In genomic region chr16:2251281-2252111, GRCh38 we compare ENCODE assay signal across 1 cellular context.
TF ChIP-seq lines count a peak whose summit lies in the region.

Gene ECI1 (minus strand): TSS chr16:2251587. CDS start chr16:2251566, 21 bp downstream.

TF ChIP-seq in K562, 482 proteins besides CTCF, POLR2A, EP300 and RAD21 (continued from another document and continues in another):
- TF ChIP-seq RREB1 (CRISPR knock-in tag; IDR thresholded peaks at IDR 0.05) = no peak
- TF ChIP-seq MCM3 (IDR thresholded peaks at IDR 0.05) = no peak
- no peak for TF ChIP-seq TAF9B (IDR thresholded peaks at IDR 0.05; ENCODE audit: partially characterized antibody)
- no peak for TF ChIP-seq RFX5 (IDR thresholded peaks at IDR 0.05; ENCODE audit: low read depth, low read length)
- TF ChIP-seq NR2C2 (CRISPR knock-in tag; IDR thresholded peaks at IDR 0.05) = peak; percentile 77
- TF ChIP-seq NR2C2 (tag; IDR thresholded peaks at IDR 0.05) = peak; percentile 96
- 0 out of 2 replicates have a peak, but pooled peaks have one; percentile 4 for TF ChIP-seq HIVEP1 (CRISPR knock-in tag; IDR thresholded peaks at IDR 0.05)
- TF ChIP-seq DPF2 (IDR thresholded peaks at IDR 0.05) = peak; percentile 20; the same call in 1 of the 2 replicates
- no peak for TF ChIP-seq SREBF2 (CRISPR knock-in tag; IDR thresholded peaks at IDR 0.05)
- TF ChIP-seq ZNF764 (CRISPR knock-in tag; IDR thresholded peaks at IDR 0.05; ENCODE audit: low read depth) = no peak
- TF ChIP-seq SMARCE1 (IDR thresholded peaks at IDR 0.05) = no peak
- TF ChIP-seq CBX1 (IDR thresholded peaks at IDR 0.05; ENCODE audit: low read depth) = peak; percentile 47; the same call in 1 of the 2 replicates
- TF ChIP-seq TBL1XR1 (IDR thresholded peaks at IDR 0.05; ENCODE audit: low read length in 2 of 2) = peak in 1 of 2 experiments; percentile 27; a peak in 1 of 4 replicates
- TF ChIP-seq NR2C1 (IDR thresholded peaks at IDR 0.05) = peak; percentile 68
- peak; percentile 81 for TF ChIP-seq NR2C1 (tag; IDR thresholded peaks at IDR 0.05)
- TF ChIP-seq CREB3 (tag; conservative IDR thresholded peaks at IDR 0.05; ENCODE audit: low read depth) = no peak
- TF ChIP-seq NCOA6 (IDR thresholded peaks at IDR 0.05) = no peak
- TF ChIP-seq ZNF75A (CRISPR knock-in tag; IDR thresholded peaks at IDR 0.05) = no peak
- no peak for TF ChIP-seq NFXL1 (CRISPR knock-in tag; IDR thresholded peaks at IDR 0.05)
- peak; percentile 92 for TF ChIP-seq KDM5B (IDR thresholded peaks at IDR 0.05; ENCODE audit: insufficient replicate concordance, low read depth, low read length)
- peak in 1 of 2 experiments; percentile 79; a peak in 2 of 4 replicates for TF ChIP-seq MLLT1 (IDR thresholded peaks at IDR 0.05)
- no peak for TF ChIP-seq GATAD2A (IDR thresholded peaks at IDR 0.05)
- TF ChIP-seq ZZZ3 (IDR thresholded peaks at IDR 0.05) = no peak
- TF ChIP-seq ZNF655 (CRISPR knock-in tag; IDR thresholded peaks at IDR 0.05) = no peak
- no peak for TF ChIP-seq TEAD2 (tag; IDR thresholded peaks at IDR 0.05)
- TF ChIP-seq ZNF197 (CRISPR knock-in tag; IDR thresholded peaks at IDR 0.05; ENCODE audit: low read depth) = no peak
- no peak for TF ChIP-seq HDAC8 (tag; IDR thresholded peaks at IDR 0.05)
- TF ChIP-seq SRSF3 (IDR thresholded peaks at IDR 0.05; ENCODE audit: insufficient read depth, low read length) = no peak
- 0 out of 2 replicates have a peak, but pooled peaks have one; percentile 11 for TF ChIP-seq ZNF589 (CRISPR knock-in tag; IDR thresholded peaks at IDR 0.05; ENCODE audit: low read depth)
- no peak for TF ChIP-seq NFE2 (IDR thresholded peaks at IDR 0.05; ENCODE audit: low read depth)
- no peak for TF ChIP-seq FOXJ3 (CRISPR knock-in tag; IDR thresholded peaks at IDR 0.05)
- TF ChIP-seq ETS2 (tag; IDR thresholded peaks at IDR 0.05; ENCODE audit: borderline replicate concordance, poor library complexity, severe bottlenecking) = no peak
- no peak for TF ChIP-seq ZNF561 (CRISPR knock-in tag; conservative IDR thresholded peaks at IDR 0.05)
- TF ChIP-seq ZBTB43 (CRISPR knock-in tag; IDR thresholded peaks at IDR 0.05) = no peak
- no peak for TF ChIP-seq NCOA1 (IDR thresholded peaks at IDR 0.05; ENCODE audit: low read depth)
- no peak for TF ChIP-seq ZBTB2 (IDR thresholded peaks at IDR 0.05)
- TF ChIP-seq GTF2F1 (IDR thresholded peaks at IDR 0.05; ENCODE audit: low read depth, low read length) = no peak
- TF ChIP-seq TFAM (CRISPR knock-in tag; conservative IDR thresholded peaks at IDR 0.05) = no peak
- peak; percentile 44; the same call in 1 of the 2 replicates for TF ChIP-seq BHLHE40 (IDR thresholded peaks at IDR 0.05; ENCODE audit: low read length)
- no peak for TF ChIP-seq KAT8 (IDR thresholded peaks at IDR 0.05; ENCODE audit: low read depth)
- no peak for TF ChIP-seq NCOA4 (IDR thresholded peaks at IDR 0.05; ENCODE audit: partially characterized antibody)
- TF ChIP-seq ZC3H4 (CRISPR knock-in tag; IDR thresholded peaks at IDR 0.05; ENCODE audit: borderline replicate concordance) = peak; percentile 76; the same call in 1 of the 2 replicates
- TF ChIP-seq TARDBP (IDR thresholded peaks at IDR 0.05) = peak; percentile 87
- no peak for TF ChIP-seq ZNF318 (IDR thresholded peaks at IDR 0.05; ENCODE audit: borderline replicate concordance in 1 of 2, low read depth in 1 of 2)
- TF ChIP-seq MCM2 (IDR thresholded peaks at IDR 0.05; ENCODE audit: low read depth) = no peak
- TF ChIP-seq RFX7 (CRISPR knock-in tag; IDR thresholded peaks at IDR 0.05) = no peak
- TF ChIP-seq E2F3 (CRISPR knock-in tag; IDR thresholded peaks at IDR 0.05) = peak; percentile 77; the same call in 1 of the 2 replicates
